8 cellular contexts compared by ENCODE assay signal in the genomic region with DNA sequence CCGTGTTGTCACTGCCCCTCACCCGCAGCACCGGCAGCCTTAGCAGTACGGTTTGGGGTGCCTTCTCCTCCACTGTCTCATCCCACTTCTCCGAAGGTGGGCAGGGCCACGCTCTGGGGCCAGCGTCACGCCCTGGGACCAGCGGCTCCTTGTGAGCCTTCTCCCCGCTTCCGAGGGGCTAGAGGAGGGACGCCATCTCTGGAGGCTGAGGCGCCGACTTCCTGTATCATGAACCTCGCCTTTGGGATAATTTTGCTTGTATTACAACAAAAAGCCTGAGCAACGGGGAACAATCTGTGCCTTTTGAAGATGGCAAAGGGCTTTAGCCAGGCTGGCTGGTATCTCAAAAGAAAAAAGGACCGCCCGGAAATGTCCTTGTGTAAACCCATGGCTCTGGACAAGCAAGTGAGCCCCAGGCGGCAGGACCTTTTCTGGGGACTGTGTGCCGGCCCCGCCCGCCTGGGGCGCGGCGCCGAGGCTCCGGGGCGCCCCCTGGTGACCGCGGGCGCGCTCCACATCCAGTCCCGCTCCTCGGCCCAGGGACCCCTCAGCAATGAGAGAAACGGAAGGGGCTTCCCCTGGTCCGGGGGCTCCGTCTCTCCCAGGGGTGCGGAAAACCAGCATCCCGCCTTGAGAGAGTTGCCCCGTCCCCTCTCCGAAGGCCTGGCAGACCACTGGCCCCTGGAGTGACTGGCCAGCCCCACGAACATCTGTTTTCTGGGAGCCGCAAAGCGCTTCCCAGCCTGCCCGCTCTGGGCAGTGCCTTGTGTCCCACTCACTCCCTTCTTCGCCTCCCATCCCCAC. TPM values are rescaled to one million over a fixed set of nuclear protein-coding genes. Genes with fewer than 3 reads are reported as not detected.
DNase-seq lines count a peak whose midpoint lies in the region; TF ChIP-seq lines count a peak whose summit lies in the region.

No MANE protein-coding gene starts in this region.

- H3K27ac ChIP-seq in GM23248 (peak overlapping the region; percentile 37), caudate nucleus (ENCODE audit: low read depth, low read length) (peak overlapping the region; percentile 77)

- H3K36me3 ChIP-seq in GM23248 (ENCODE audit: low read depth): no peaks in the 10 kb centered on the region

- no peaks in the 10 kb centered on the region for H3K79me2 ChIP-seq in GM23248 (ENCODE audit: insufficient read depth)

- no peaks in the 10 kb centered on the region for H3F3A ChIP-seq in GM23248 (ENCODE audit: insufficient read depth)

- in situ Hi-C loops in GM23248 (cut with MboI): loop anchor here (25.0 kb wide), 1 partner anchor 1313 kb away; no protein-coding TSS in a partner anchor

- H4K20me1 ChIP-seq in GM23248 (ENCODE audit: insufficient read depth): no peaks in the 10 kb centered on the region

- H3K9ac ChIP-seq in GM23248: peak overlapping the region; percentile 82

- H2AFZ ChIP-seq in GM23248: peak overlapping the region; percentile 96

- H3K27me3 ChIP-seq in GM23248 (replicated peaks; ENCODE audit: insufficient read depth): no peaks in the 10 kb centered on the region

- no peaks in the 10 kb centered on the region for H3K9me3 ChIP-seq in GM23248 (ENCODE audit: low read depth)

- H3K4me3 ChIP-seq in GM12865 (ENCODE audit: low read depth, low read length) (peak overlapping the region; percentile 60), GM23248 (peak overlapping the region; percentile 75), WI38 (ENCODE audit: low read depth, low read length) (peak overlapping the region; percentile 32)

- peaks cover 24% of the 10 kb centered on the region for H3K4me1 ChIP-seq in GM23248 (ENCODE audit: insufficient read depth)

- H3K9me2 ChIP-seq in GM23248 (ENCODE audit: insufficient read depth): no peaks in the 10 kb centered on the region

- TF ChIP-seq CTCF in GM12865 (IDR thresholded peaks at IDR 0.05; ENCODE audit: insufficient read depth, low read depth, low read length, missing control alignments) (peak; percentile 87), WI38 (IDR thresholded peaks at IDR 0.05; ENCODE audit: low read depth, low read length) (peak; percentile 93)

- DNase-seq in GM12865 (ENCODE audit: low read depth): peak; percentile 82
- peak; percentile 82 for DNase-seq in GM23248
- DNase-seq in Kasumi-1 (lab: John Stamatoyannopoulos, UW): peak; percentile 50 to 62
- peak in 48 of 61 donors; percentile 27 to 77 (median 53) for DNase-seq in caudate nucleus (lab: John Stamatoyannopoulos, UW)
- DNase-seq in islet precursor cell: peak; percentile 87
- DNase-seq in stimulated activated CD4-positive, alpha-beta T cell treated with anti-CD3 and anti-CD28 coated beads, Interleukin-15, amount 100 ng/mL, for 1 hour (ENCODE audit: low read depth in 1 of 2, low spot score in 1 of 2): peak; percentile 47 to 57
- no peak for DNase-seq in NCI-H2196 (lab: John Stamatoyannopoulos, UW; ENCODE audit: unreplicated experiment)

- peak overlapping the region; percentile 80 for H3K4me2 ChIP-seq in GM23248 (ENCODE audit: unreplicated experiment)

- WGBS in GM23248 (ENCODE audit: low coverage in 1 of 2, low lambda C conversion rate in 2 of 2, missing lambda C conversion rate in 2 of 2), 2 experiments: 1 to 2% methylated on average over 43 of the region's 46 CpGs

RNA-seq across cellular contexts. Expression of gene DEPP1, which starts 3.8 kb away (rescaled TPM):
- total RNA-seq in GM23248 (2014; rRNA removed; shearing (Covaris generic)): 7.0 and 10.1 TPM in 2 replicates
- 10.2 and 13.8 TPM in 2 replicates for polyA plus RNA-seq in GM23248 (2016; fragmentation: Nextera tagmentation; extraction: Ambion mirVana)

RNA-seq across cellular contexts. Expression of gene RASSF4, which starts 15.2 kb away (rescaled TPM):
- total RNA-seq in GM23248 (2014; rRNA removed; shearing (Covaris generic)): 1.0 and 2.1 TPM in 2 replicates
- polyA plus RNA-seq in GM23248 (2016; fragmentation: Nextera tagmentation; extraction: Ambion mirVana): 2.3 and 2.9 TPM in 2 replicates

RNA-seq across cellular contexts. Expression of gene ZNF22, which starts 25.9 kb away (rescaled TPM):
- 14.0 and 15.5 TPM in 2 replicates for total RNA-seq in GM23248 (2014; rRNA removed; shearing (Covaris generic))
- polyA plus RNA-seq in GM23248 (2016; fragmentation: Nextera tagmentation; extraction: Ambion mirVana): 16.7 and 17.3 TPM in 2 replicates
